8 cellular contexts compared by ENCODE assay signal in genomic region chr1:173866462-173866861, GRCh38. TPM values are rescaled to one million over a fixed set of nuclear protein-coding genes. Genes with fewer than 3 reads are reported as not detected.
A peak's percentile ranks its signal among the peaks of the same experiment; 100 is the strongest.
DNase-seq lines count a peak whose midpoint lies in the region; ATAC-seq and TF ChIP-seq lines count a peak whose summit lies in the region.

No MANE protein-coding gene starts in this region.

- no peak for TF ChIP-seq POLR2A in transverse colon (IDR thresholded peaks at IDR 0.05)

- 8 to 11% methylated on average over 1 of the region's 1 CpG for WGBS in transverse colon (ENCODE audit: low coverage in 1 of 2), 2 donors

- H3K9me3 ChIP-seq in cardiac muscle cell (ENCODE audit: low read depth), result no peaks in the 10 kb centered on the region
- H3K9me3 ChIP-seq in transverse colon, result no peaks in the 10 kb centered on the region

- peaks cover 45% of the 10 kb centered on the region for H3K36me3 ChIP-seq in cardiac muscle cell
- peaks cover 6% of the 10 kb centered on the region for H3K36me3 ChIP-seq in kidney epithelial cell (ENCODE audit: control insufficient read depth, insufficient read depth, low read length)
- H3K36me3 ChIP-seq in transverse colon, result peaks cover 0 to 27% (median 13%) of the 10 kb centered on the region in 4 donors

- intact Hi-C loops in cardiac septum (cut with DNase I) (loop anchor here (5.0 kb wide), 1 partner anchor 1131 kb away; the partner anchor contains the start of gene CACYBP), transverse colon (cut with DNase I; ENCODE audit: low total_unique reads) (no loop called here)

- peak overlapping the region; percentile 99 for H3K4me3 Mint-ChIP-seq in activated naive CD8-positive, alpha-beta T cell

- in situ Hi-C loops in transverse colon (cut with MboI; ENCODE audit: low pct_ligation_motif_present in 1 of 4, low pct_unique_long_range_greater_than_20kb in 1 of 4, low sequenced_read_pairs in 3 of 4), result no loop called here

- peak overlapping the region; percentile 100 for H3K27ac Mint-ChIP-seq in activated naive CD8-positive, alpha-beta T cell

- H3K4me1 ChIP-seq in cardiac muscle cell (ENCODE audit: low read depth) (peaks cover 19% of the 10 kb centered on the region), transverse colon (peaks cover 10 to 52% (median 34%) of the 10 kb centered on the region in 4 donors)

- no peaks in the 10 kb centered on the region for H3K27me3 Mint-ChIP-seq in activated naive CD8-positive, alpha-beta T cell

- TF ChIP-seq EP300 in transverse colon (IDR thresholded peaks at IDR 0.05; ENCODE audit: low read depth), result no peak

- peaks cover 34% of the 10 kb centered on the region for H3K36me3 Mint-ChIP-seq in activated naive CD8-positive, alpha-beta T cell

- H3K27ac ChIP-seq in cardiac muscle cell (peak overlapping the region; percentile 77), transverse colon (peak overlapping the region; percentile 24 to 98 (median 96))

- H3K27me3 ChIP-seq in cardiac muscle cell (no peaks in the 10 kb centered on the region), kidney epithelial cell (ENCODE audit: control insufficient read depth, insufficient read depth, low read length) (no peaks in the 10 kb centered on the region), transverse colon (no peaks in the 10 kb centered on the region)

- H3K9me3 Mint-ChIP-seq in activated naive CD8-positive, alpha-beta T cell (ENCODE audit: low read depth), result no peaks in the 10 kb centered on the region

- H3K4me1 Mint-ChIP-seq in activated naive CD8-positive, alpha-beta T cell (ENCODE audit: low read depth), result peaks cover 59% of the 10 kb centered on the region

- H3K4me3 ChIP-seq in cardiac muscle cell, result peak overlapping the region; percentile 38
- peak overlapping the region; percentile 75 for H3K4me3 ChIP-seq in kidney epithelial cell (ENCODE audit: low read depth, low read length)
- H3K4me3 ChIP-seq in transverse colon, result peak overlapping the region in 3 of 4 donors; percentile 57 to 75 (median 71)

- TF ChIP-seq CTCF in cardiac muscle cell (IDR thresholded peaks at IDR 0.05; ENCODE audit: low read depth, low read length) (no peak), kidney epithelial cell (IDR thresholded peaks at IDR 0.05; ENCODE audit: insufficient read depth, low read length, poor library complexity, severe bottlenecking) (no peak), transverse colon (IDR thresholded peaks at IDR 0.05) (no peak)

- no peak for ATAC-seq in HG03039 (IDR thresholded peaks at IDR 0.05; ENCODE audit: unreplicated experiment)

- DNase-seq in cardiac muscle cell (ENCODE audit: low read depth in 1 of 2, low spot score in 1 of 2), result peak in 1 of 2 donors; percentile 13
- no peak for DNase-seq in cardiac septum (ENCODE audit: low spot score)
- no peak for DNase-seq in kidney epithelial cell (ENCODE audit: low read depth)
- no peak for DNase-seq in transverse colon
- no peak for DNase-seq in NCI-H146 treated with DMSO at 0.1 percent for 48 hours (lab: John Stamatoyannopoulos, UW; ENCODE audit: unreplicated experiment)
- no peak for DNase-seq in SIG-M5 treated with dmso at 0.1 percent for 504 hours (lab: John Stamatoyannopoulos, UW; ENCODE audit: unreplicated experiment)

RNA-seq across cellular contexts. Expression of gene GAS5, which starts 1.3 kb away (rescaled TPM):
- total RNA-seq in cardiac muscle cell (210 and 350 TPM in 2 replicates), cardiac septum (58.0 TPM), kidney epithelial cell (2,249 and 2,308 TPM in 2 replicates), transverse colon (100 to 1,000 TPM in 3 of 4 donors, 10 to 100 TPM in 1; 82.7 to 435 (median 193) TPM)
- 158 and 248 TPM in 2 replicates for polyA plus RNA-seq in cardiac muscle cell

RNA-seq across cellular contexts. Expression of gene ZBTB37, which starts 1.7 kb away (rescaled TPM):
- total RNA-seq in cardiac muscle cell (7.9 and 16.2 TPM in 2 replicates), cardiac septum (14.3 TPM), kidney epithelial cell (7.5 and 7.9 TPM in 2 replicates), transverse colon (1 to 10 TPM; 4.6 to 8.3 (median 6.9) TPM)
- polyA plus RNA-seq in cardiac muscle cell, result 1.8 and 3.0 TPM in 2 replicates

RNA-seq across cellular contexts. Expression of gene CENPL, which starts 41.8 kb away (rescaled TPM):
- total RNA-seq in cardiac muscle cell (8.6 and 10.9 TPM in 2 replicates), cardiac septum (3.9 TPM), kidney epithelial cell (4.4 and 6.6 TPM in 2 replicates), transverse colon (1 to 10 TPM in 3 of 4 donors, not detected in 1; 4.3 to 6.7 (median 4.9) TPM)
- 4.9 and 9.9 TPM in 2 replicates for polyA plus RNA-seq in cardiac muscle cell

RNA-seq across cellular contexts. Expression of gene DARS2, which starts 42.0 kb away (rescaled TPM):
- total RNA-seq in cardiac muscle cell (9.3 and 15.6 TPM in 2 replicates), cardiac septum (12.5 TPM), kidney epithelial cell (20.8 and 25.4 TPM in 2 replicates), transverse colon (10 to 100 TPM; 12.0 to 19.7 (median 16.6) TPM)
- polyA plus RNA-seq in cardiac muscle cell, result 14.6 and 22.7 TPM in 2 replicates

RNA-seq across cellular contexts. Expression of gene SERPINC1, which starts 50.7 kb away (rescaled TPM):
- total RNA-seq in cardiac muscle cell (0.36 TPM in 1 of 2 replicates, not detected in the other), cardiac septum (0.40 TPM), kidney epithelial cell (0.25 TPM in 1 of 2 replicates, not detected in the other), transverse colon (1 to 10 TPM in 1 of 4 donors, not detected in 3; 1.1 TPM)
- polyA plus RNA-seq in cardiac muscle cell, result not detected in 2 replicates
